In genomic region chr6:151974061-151974617, GRCh38 we compare ENCODE assay signal across 36 cellular contexts.
"Had no signal": no experiment of that assay in that cellular context is flagged by ENCODE, and none has a peak within 500 bp of the region (broad histone marks: within the 10 kb centered on the region; RNA-seq: fewer than 3 reads in every experiment).

No MANE protein-coding gene starts in this region.

- H2AFZ ChIP-seq: PC-9 had no signal

- H3K4me3 Mint-ChIP-seq: activated CD8-positive, alpha-beta T cell treated with anti-CD3 and anti-CD28 coated beads for 36 hours; activated naive CD4-positive, alpha-beta T cell treated with anti-CD3 and anti-CD28 coated beads, Interleukin-2, amount 50 U/mL, for 24 hours; activated naive CD8-positive, alpha-beta T cell treated with anti-CD3 and anti-CD28 coated beads, Interleukin-2, amount 10 ng/mL, durations not matched to agents 7 days and 5 days; activated T-cell treated with anti-CD3 and anti-CD28 coated beads, Interleukin-2, amount 50 U/mL, for 72 hours had no signal

- H3K4me3 ChIP-seq: body of pancreas, breast epithelium, PC-9 had no signal

- H3K9me3 ChIP-seq: body of pancreas, breast epithelium had no signal

- H3K36me3 ChIP-seq: breast epithelium, WERI-Rb-1 had no signal

- H3K36me3 Mint-ChIP-seq: activated naive CD8-positive, alpha-beta T cell treated with anti-CD3 and anti-CD28 coated beads, Interleukin-2, amount 10 ng/mL, durations not matched to agents 7 days and 5 days had no signal

- H3K9ac ChIP-seq: KMS-11 had no signal

- H3K4me1 Mint-ChIP-seq: activated naive CD4-positive, alpha-beta T cell treated with anti-CD3 and anti-CD28 coated beads, Interleukin-2, amount 50 U/mL, for 24 hours; activated naive CD8-positive, alpha-beta T cell treated with anti-CD3 and anti-CD28 coated beads, Interleukin-2, amount 10 ng/mL, durations not matched to agents 7 days and 5 days had no signal

- H3K9me3 Mint-ChIP-seq: activated CD8-positive, alpha-beta T cell treated with anti-CD3 and anti-CD28 coated beads for 36 hours; activated naive CD4-positive, alpha-beta T cell treated with anti-CD3 and anti-CD28 coated beads, Interleukin-2, amount 50 U/mL, for 24 hours; activated naive CD8-positive, alpha-beta T cell treated with anti-CD3 and anti-CD28 coated beads, Interleukin-2, amount 10 ng/mL, durations not matched to agents 7 days and 5 days; activated T-cell treated with anti-CD3 and anti-CD28 coated beads, Interleukin-2, amount 50 U/mL, for 72 hours; activated T-helper 2 cell treated with anti-CD3 and anti-CD28 coated beads, Interferon-gamma antibody, Interleukin-2, Interleukin-4, amounts not matched to agents 10 μg/mL and 5 μg/mL and 100 μg/mL, durations not matched to agents 14 hours and 24 hours and 36 hours had no signal

- DNase-seq: activated CD4-positive, alpha-beta T cell treated with anti-CD3 and anti-CD28 coated beads for 1 hour; activated CD4-positive, alpha-beta T cell treated with anti-CD3 and anti-CD28 coated beads for 48 hours; activated CD4-positive, CD25-positive, alpha-beta regulatory T cell; activated CD8-positive, alpha-beta T cell treated with anti-CD3 and anti-CD28 coated beads for 36 hours; activated gamma-delta T cell; activated naive CD4-positive, alpha-beta T cell treated with Interleukin-2 at 50 U/mL for 16 hours; activated naive CD8-positive, alpha-beta T cell treated with anti-CD3 and anti-CD28 coated beads, Interleukin-2, amount 10 ng/mL, durations not matched to agents 7 days and 5 days; activated T-cell treated with anti-CD3 and anti-CD28 coated beads, Interleukin-2, amount 50 U/mL, for 1 hour; activated T-cell treated with anti-CD3 and anti-CD28 coated beads, Interleukin-2, amount 50 U/mL, for 72 hours; amygdala; body of pancreas; caudate nucleus; cerebellar nuclear complex; MM.1S; MV-4-11; NCI-H1092; NCI-H1436 treated with DMSO at 0.1 percent for 48 hours; NCI-H1694 treated with DMSO at 0.1 percent for 48 hours; NCI-H2029 treated with DMSO at 0.1 percent for 48 hours; NCI-H2107; NCI-H2171; NCI-H510A; NCI-H526; NCI-H748 treated with DMSO at 0.1 percent for 48 hours; NK-92 treated with Interleukin-12 subunit alpha and Interleukin-12 subunit beta, amount 100 ng/mL, for 24 hours; PC-9; SIG-M5; T1000; WERI-Rb-1 had no signal

- H3K27me3 Mint-ChIP-seq: activated naive CD4-positive, alpha-beta T cell treated with anti-CD3 and anti-CD28 coated beads, Interleukin-2, amount 50 U/mL, for 24 hours had no signal

- H3K4me1 ChIP-seq: body of pancreas, breast epithelium had no signal

- H3K27ac Mint-ChIP-seq: activated CD8-positive, alpha-beta T cell treated with anti-CD3 and anti-CD28 coated beads for 36 hours; activated naive CD4-positive, alpha-beta T cell treated with anti-CD3 and anti-CD28 coated beads, Interleukin-2, amount 50 U/mL, for 24 hours; activated naive CD8-positive, alpha-beta T cell treated with anti-CD3 and anti-CD28 coated beads, Interleukin-2, amount 10 ng/mL, durations not matched to agents 7 days and 5 days; activated T-cell treated with anti-CD3 and anti-CD28 coated beads, Interleukin-2, amount 50 U/mL, for 72 hours; activated T-helper 2 cell treated with anti-CD3 and anti-CD28 coated beads, Interferon-gamma antibody, Interleukin-2, Interleukin-4, amounts not matched to agents 10 μg/mL and 5 μg/mL and 100 μg/mL, durations not matched to agents 14 hours and 24 hours and 36 hours had no signal

- FAIRE-seq: astrocyte, RCC 7860 had no signal

- H3K27ac ChIP-seq: body of pancreas, breast epithelium, KMS-11, PC-9, RWPE1, WERI-Rb-1 had no signal

- H3K27me3 ChIP-seq: body of pancreas, breast epithelium had no signal

- H3K4me2 ChIP-seq: KMS-11, PC-9 had no signal
